Comparison of ENCODE assay signal across 7 cellular contexts in the genomic region with DNA sequence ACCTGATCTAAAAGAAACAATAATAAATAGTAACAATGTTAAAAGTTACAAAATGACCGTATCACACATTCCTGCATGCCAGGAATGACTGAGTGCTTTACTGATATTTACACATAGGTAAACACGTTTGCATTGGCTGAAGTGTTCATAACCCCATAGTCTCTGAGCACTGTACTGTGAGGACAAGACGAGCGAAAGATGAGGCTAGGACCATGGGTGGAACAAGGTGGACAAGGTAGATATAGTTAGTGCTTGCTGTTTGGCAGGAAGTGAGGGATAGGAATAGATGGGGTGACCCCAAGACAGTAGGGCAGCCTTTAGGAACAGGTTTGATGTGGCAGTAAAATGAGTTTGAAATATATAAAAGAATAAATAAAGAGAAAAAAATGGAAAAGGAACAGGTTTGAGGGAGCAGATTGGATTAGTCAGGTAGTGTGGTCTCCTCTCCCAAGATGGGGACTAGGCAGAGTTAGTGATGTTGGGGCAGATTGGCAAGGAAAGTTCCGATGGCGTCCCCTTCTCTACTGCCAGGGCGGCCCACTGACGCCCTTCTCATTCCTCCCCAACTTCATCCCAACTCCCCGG. TPM values are rescaled to one million over a fixed set of nuclear protein-coding genes. Genes with fewer than 3 reads are reported as not detected.
DNase-seq lines count a peak whose midpoint lies in the region; ATAC-seq lines count a peak whose summit lies in the region.

No MANE protein-coding gene starts in this region.

- no peak for DNase-seq in H7
- DNase-seq in T-cell: no peak
- DNase-seq in right cardiac atrium: no peak
- no peak for DNase-seq in NCI-H146 (lab: John Stamatoyannopoulos, UW)
- DNase-seq in stimulated activated naive CD4-positive, alpha-beta T cell (lab: John Stamatoyannopoulos, UW): no peak

- peak overlapping the region; percentile 71 to 81 for H3K27ac Mint-ChIP-seq in T-cell
- peak overlapping the region; percentile 84 for H3K27ac Mint-ChIP-seq in stimulated activated memory B cell treated with anti-CD40 and anti-IgM and Interleukin-4, amounts not matched to agents 10 μg/mL and 1 μg/mL and 100 μg/mL, for 72 hours

- H3K27ac ChIP-seq in right cardiac atrium (ENCODE audit: low read length): no peak overlapping the region

- intact Hi-C loops in right cardiac atrium (cut with DNase I): loop anchor here in 1 of 4 donors (5.0 kb wide), 1 partner anchor 36 kb away; a partner anchor contains a TSS

- H3K9me3 ChIP-seq in right cardiac atrium (ENCODE audit: control insufficient read depth, low read length): no peaks in the 10 kb centered on the region

- POLR2A ChIA-PET in T-cell (lab: Charles Lee): no interaction called here

- peaks cover 14% of the 10 kb centered on the region for H3K36me3 Mint-ChIP-seq in T-cell
- peaks cover 19% of the 10 kb centered on the region for H3K36me3 Mint-ChIP-seq in stimulated activated memory B cell treated with anti-CD40 and anti-IgM and Interleukin-4, amounts not matched to agents 10 μg/mL and 1 μg/mL and 100 μg/mL, for 72 hours

- H3K4me3 Mint-ChIP-seq in T-cell: peak overlapping the region; percentile 78 to 91 (median 87)
- H3K4me3 Mint-ChIP-seq in stimulated activated memory B cell treated with anti-CD40 and anti-IgM and Interleukin-4, amounts not matched to agents 10 μg/mL and 1 μg/mL and 100 μg/mL, for 72 hours: peak overlapping the region; percentile 80

- peaks cover 5% of the 10 kb centered on the region for H3K4me1 ChIP-seq in right cardiac atrium (ENCODE audit: control insufficient read depth, insufficient read depth, low read length)

- peaks cover 36 to 47% (median 37%) of the 10 kb centered on the region in 3 donors for H3K4me1 Mint-ChIP-seq in T-cell
- H3K4me1 Mint-ChIP-seq in stimulated activated memory B cell treated with anti-CD40 and anti-IgM and Interleukin-4, amounts not matched to agents 10 μg/mL and 1 μg/mL and 100 μg/mL, for 72 hours: peaks cover 52% of the 10 kb centered on the region

- peaks cover 27% of the 10 kb centered on the region for H3K36me3 ChIP-seq in H7 (replicated peaks; ENCODE audit: control insufficient read depth, insufficient read depth, low read length)

- ATAC-seq in T-cell (replicated peaks in 1 of 4): peak in 1 of 4 experiments; percentile 55
- ATAC-seq in right cardiac atrium: peak in 1 of 2 donors; percentile 2
- no peak for ATAC-seq in stimulated activated memory B cell treated with anti-CD40 and anti-IgM and Interleukin-4, amounts not matched to agents 10 μg/mL and 1 μg/mL and 100 μg/mL, for 72 hours
- no peak for ATAC-seq in GM21526 (IDR thresholded peaks at IDR 0.05; ENCODE audit: low FRiP score, unreplicated experiment)

- H3K4me3 ChIP-seq in H7 (ENCODE audit: insufficient read depth, low read depth, low read length) (peak overlapping the region; percentile 3; the same call in 1 of the 2 replicates), right cardiac atrium (ENCODE audit: low read length) (peak overlapping the region; percentile 5)

- H3K9me3 Mint-ChIP-seq in T-cell: no peaks in the 10 kb centered on the region
- no peaks in the 10 kb centered on the region for H3K9me3 Mint-ChIP-seq in stimulated activated memory B cell treated with anti-CD40 and anti-IgM and Interleukin-4, amounts not matched to agents 10 μg/mL and 1 μg/mL and 100 μg/mL, for 72 hours

- no peaks in the 10 kb centered on the region for H3K27me3 Mint-ChIP-seq in T-cell
- peaks cover 21% of the 10 kb centered on the region for H3K27me3 Mint-ChIP-seq in stimulated activated memory B cell treated with anti-CD40 and anti-IgM and Interleukin-4, amounts not matched to agents 10 μg/mL and 1 μg/mL and 100 μg/mL, for 72 hours

- 26% methylated on average over 9 of the region's 9 CpGs for WGBS in right cardiac atrium

- CTCF ChIA-PET in T-cell (lab: Charles Lee): no interaction called here

- H3K27me3 ChIP-seq in H7 (ENCODE audit: control insufficient read depth, insufficient read depth, low read length) (no peaks in the 10 kb centered on the region), right cardiac atrium (ENCODE audit: control insufficient read depth, insufficient read depth) (no peaks in the 10 kb centered on the region)

RNA-seq across cellular contexts. Expression of a gene that starts 0.5 kb away (rescaled TPM):
- 104 and 117 TPM in 2 replicates for total RNA-seq in H7 (2014; rRNA removed; shearing (Covaris generic))
- 10 to 100 TPM; 59.4 to 97.1 (median 83.1) TPM for total RNA-seq in T-cell
- 10 to 100 TPM; 36.4 to 42.5 (median 40.5) TPM for total RNA-seq in right cardiac atrium
- polyA plus RNA-seq in right cardiac atrium: 33.9 TPM

RNA-seq across cellular contexts. Expression of a gene that starts 1.6 kb away (rescaled TPM):
- total RNA-seq in H7 (2014; rRNA removed; shearing (Covaris generic)): 3.6 and 4.8 TPM in 2 replicates
- total RNA-seq in T-cell: under 1 TPM in 1 of 5 donors, not detected in 4; 0.25 TPM
- total RNA-seq in right cardiac atrium: 1 to 10 TPM; 1.3 to 3.0 (median 2.2) TPM
- 3.2 TPM for polyA plus RNA-seq in right cardiac atrium

RNA-seq across cellular contexts. Expression of a gene that starts 7.4 kb away (rescaled TPM):
- total RNA-seq in H7 (2014; rRNA removed; shearing (Covaris generic)): 10.4 and 11.4 TPM in 2 replicates
- total RNA-seq in T-cell (10 to 100 TPM in 1 of 5 donors, 1 to 10 TPM in 4; 3.8 to 11.7 (median 8.8) TPM), right cardiac atrium (under 1 TPM; 0.51 to 0.85 (median 0.76) TPM)
- polyA plus RNA-seq in right cardiac atrium: 0.72 TPM

RNA-seq across cellular contexts. Expression of a gene that starts 7.7 kb away (rescaled TPM):
- 16.2 and 18.9 TPM in 2 replicates for total RNA-seq in H7 (2014; rRNA removed; shearing (Covaris generic))
- 10 to 100 TPM; 11.3 to 16.5 (median 14.8) TPM for total RNA-seq in T-cell
- 10 to 100 TPM; 16.2 to 22.9 (median 17.2) TPM for total RNA-seq in right cardiac atrium
- polyA plus RNA-seq in right cardiac atrium: 14.8 TPM

RNA-seq across cellular contexts. Expression of a gene that starts 21.2 kb away (rescaled TPM):
- total RNA-seq in H7 (2014; rRNA removed; shearing (Covaris generic)): 5.3 and 7.4 TPM in 2 replicates
- total RNA-seq in T-cell (1 to 10 TPM; 2.1 to 8.0 (median 5.2) TPM), right cardiac atrium (100 to 1,000 TPM in 3 of 4 donors, 10 to 100 TPM in 1; 67.5 to 125 (median 107) TPM)
- 133 TPM for polyA plus RNA-seq in right cardiac atrium
